Comparison of ENCODE assay signal across 20 cellular contexts in genomic region chr11:20608938-20609337, GRCh38. TPM values are rescaled to one million over a fixed set of nuclear protein-coding genes. Genes with fewer than 3 reads are reported as not detected.
DNase-seq lines count a peak whose midpoint lies in the region; ATAC-seq, FAIRE-seq and TF ChIP-seq lines count a peak whose summit lies in the region.
"Had no signal": no experiment of that assay in that cellular context is flagged by ENCODE, and none has a peak within 500 bp of the region (broad histone marks: within the 10 kb centered on the region; RNA-seq: fewer than 3 reads in every experiment).

No MANE protein-coding gene starts in this region.

- H3K27ac ChIP-seq in mammary epithelial cell (ENCODE audit: insufficient read depth, low read depth, low read length) (no peak overlapping the region), breast epithelium (no peak overlapping the region), K562 (ENCODE audit: extremely low read depth, low read depth, low read length) (no peak overlapping the region), testis (no peak overlapping the region)
- H3K27ac ChIP-seq: A549, C4-2B, HL-60 had no signal

- no peak overlapping the region for H2AFZ ChIP-seq in mammary epithelial cell (ENCODE audit: low read depth, low read length)
- no peak overlapping the region for H2AFZ ChIP-seq in K562 (ENCODE audit: low read depth, low read length)

- CTCF ChIA-PET in mammary epithelial cell (lab: Charles Lee; ENCODE audit: low non-redundant PET): interaction anchor here (0.7 kb wide), 1 partner anchor 170 kb away, joined by 5 read pairs; no protein-coding TSS in a partner anchor
- CTCF ChIA-PET in K562 (lab: Yijun Ruan, JAX; ENCODE audit: low intra/inter-chr PET ratio): no interaction called here

- no peak overlapping the region for H3K9ac ChIP-seq in mammary epithelial cell (ENCODE audit: insufficient read depth, low read length)
- no peak overlapping the region for H3K9ac ChIP-seq in K562 (ENCODE audit: insufficient read depth in 1 of 2, low read depth in 2 of 2, low read length in 2 of 2)

- POLR2A ChIA-PET in K562 (lab: Yijun Ruan, JAX): interaction anchor here (1.0 kb wide), 1 partner anchor 9 kb away, joined by 3 read pairs; no protein-coding TSS in a partner anchor

- H3K9me3 ChIP-seq in mammary epithelial cell (replicated peaks; ENCODE audit: insufficient read depth, low read length): no peaks in the 10 kb centered on the region
- H3K9me3 ChIP-seq in breast epithelium: no peaks in the 10 kb centered on the region
- no peaks in the 10 kb centered on the region for H3K9me3 ChIP-seq in K562 (replicated peaks; ENCODE audit: control insufficient read depth, insufficient read depth, low read depth, low read length)
- no peaks in the 10 kb centered on the region for H3K9me3 ChIP-seq in testis
- H3K9me3 ChIP-seq: A549, BE2C had no signal

- no peak for TF ChIP-seq RAD21 in K562 (CRISPR knock-in tag; conservative IDR thresholded peaks at IDR 0.05 in 1 of 2, IDR thresholded peaks at IDR 0.05 in 1 of 2)

- H3K36me3 ChIP-seq in mammary epithelial cell (ENCODE audit: insufficient read depth, low read length) (no peaks in the 10 kb centered on the region), breast epithelium (no peaks in the 10 kb centered on the region), K562 (ENCODE audit: control insufficient read depth, insufficient read depth, low read length) (no peaks in the 10 kb centered on the region), testis (ENCODE audit: low read depth, missing control alignments) (no peaks in the 10 kb centered on the region)
- H3K36me3 ChIP-seq: BE2C had no signal

- 68% methylated on average over 3 of the region's 3 CpGs for WGBS in mammary epithelial cell (ENCODE audit: low coverage, missing lambda C conversion rate)
- WGBS in K562 (ENCODE audit: insufficient coverage, low coverage, missing lambda C conversion rate): 2% methylated on average over 3 of the region's 3 CpGs
- 79 to 83% methylated on average over 3 of the region's 3 CpGs for WGBS in testis, 2 donors

- DNase-seq in mammary epithelial cell (peak; percentile 35), breast epithelium (ENCODE audit: low spot score in 2 of 2) (no peak), RKO (ENCODE audit: low spot score) (peak; percentile 44), K562 (ENCODE audit: extremely low read depth in 1 of 4, low spot score in 3 of 4) (no peak), testis (no peak), NCI-H2196 (lab: John Stamatoyannopoulos, UW; ENCODE audit: unreplicated experiment) (no peak)
- DNase-seq: BE2C; CD4-positive, alpha-beta memory T cell; DMS79; GOT3; HCEC 1CT; HFFc6 had no signal

- ATAC-seq in K562 (no peak), HG03571 (IDR thresholded peaks at IDR 0.05; ENCODE audit: unreplicated experiment) (no peak)

- H4K20me1 ChIP-seq in mammary epithelial cell (ENCODE audit: insufficient read depth, low read length) (no peaks in the 10 kb centered on the region), K562 (replicated peaks; ENCODE audit: control insufficient read depth, insufficient read depth, low read length) (no peaks in the 10 kb centered on the region; the same call in 1 of the 2 replicates)

- in situ Hi-C loops in mammary epithelial cell (cut with MboI; ENCODE audit: low sequenced_read_pairs in 2 of 2) (loop anchor here (5.0 to 25.0 kb wide), 3 partner anchors 97 to 472 kb away; no protein-coding TSS in a partner anchor), K562 (cut with MboI) (loop anchor here (10.0 to 25.0 kb wide), 2 partner anchors 224 to 672 kb away; partner anchors contain the start of gene PRMT3)

- no peak for TF ChIP-seq POLR2A in breast epithelium (IDR thresholded peaks at IDR 0.05)
- no peak for TF ChIP-seq POLR2A in K562 (conservative IDR thresholded peaks at IDR 0.05)
- no peak for TF ChIP-seq POLR2A in testis (IDR thresholded peaks at IDR 0.05)

- H3K4me2 ChIP-seq in mammary epithelial cell (ENCODE audit: insufficient read depth, low read depth, low read length): no peak overlapping the region
- no peak overlapping the region for H3K4me2 ChIP-seq in K562 (ENCODE audit: insufficient read depth, low read length)

- peaks cover 35% of the 10 kb centered on the region for H3K27me3 ChIP-seq in mammary epithelial cell (ENCODE audit: insufficient read depth, low read length)
- H3K27me3 ChIP-seq in breast epithelium: peaks cover 0 to 57% of the 10 kb centered on the region in 2 donors
- H3K27me3 ChIP-seq in K562 (ENCODE audit: control insufficient read depth in 2 of 2, insufficient read depth in 2 of 2, low read length in 2 of 2): peaks cover 20 to 32% of the 10 kb centered on the region in 2 experiments; a peak in 4 of 5 replicates
- no peaks in the 10 kb centered on the region for H3K27me3 ChIP-seq in testis
- H3K27me3 ChIP-seq: BE2C had no signal

- no peak for FAIRE-seq in K562 (lab: Jason Lieb, UNC)
- FAIRE-seq: A549, GM12878, GM18507 had no signal

- no peak for TF ChIP-seq EP300 in K562 (IDR thresholded peaks at IDR 0.05; ENCODE audit: low read length)

- H3K79me2 ChIP-seq in mammary epithelial cell (ENCODE audit: insufficient read depth, low read length) (no peaks in the 10 kb centered on the region), K562 (ENCODE audit: control insufficient read depth, insufficient read depth, low read length) (no peaks in the 10 kb centered on the region)

- BruUV-seq in mammary epithelial cell (replicated peaks; lab: Mats Ljungman, UMichigan) (no TSS peak), K562 (replicated peaks; lab: Mats Ljungman, UMichigan) (no TSS peak)

- intact Hi-C loops in mammary epithelial cell (cut with micrococcal nuclease) (loop anchor here (5.0 to 10.0 kb wide), 2 partner anchors 94 to 477 kb away; no protein-coding TSS in a partner anchor), breast epithelium (cut with DNase I; ENCODE audit: low total_unique reads) (no loop called here), K562 (cut with micrococcal nuclease) (no loop called here), testis (cut with DNase I; ENCODE audit: low total_unique reads) (no loop called here)

- H3K4me1 ChIP-seq in mammary epithelial cell (ENCODE audit: insufficient read depth, low read length) (peaks cover 22% of the 10 kb centered on the region), breast epithelium (no peaks in the 10 kb centered on the region), K562 (replicated peaks in 1 of 2; ENCODE audit: control insufficient read depth in 2 of 2, insufficient read depth in 2 of 2, low read length in 2 of 2) (peaks cover 0 to 8% of the 10 kb centered on the region in 2 experiments; a peak in 2 of 5 replicates), testis (no peaks in the 10 kb centered on the region)
- H3K4me1 ChIP-seq: BE2C had no signal

- H3K9me1 ChIP-seq in K562 (ENCODE audit: control insufficient read depth, insufficient read depth, low read length): peaks cover 3% of the 10 kb centered on the region

- H3K4me3 ChIP-seq in mammary epithelial cell (replicated peaks in 1 of 3; ENCODE audit: insufficient read depth in 1 of 3, low read depth in 2 of 3, low read length in 3 of 3) (no peak overlapping the region), breast epithelium (no peak overlapping the region), K562 (no peak overlapping the region), testis (no peak overlapping the region)
- H3K4me3 ChIP-seq: A549, GM12878 had no signal

- dilution Hi-C loops in mammary epithelial cell (cut with HindIII; ENCODE audit: low sequenced_read_pairs): loop anchor here (10.0 kb wide), 1 partner anchor 224 kb away; the partner anchor contains the start of gene PRMT3

- no peak for TF ChIP-seq CTCF in mammary epithelial cell (conservative IDR thresholded peaks at IDR 0.05 in 1 of 2, IDR thresholded peaks at IDR 0.05 in 1 of 2; ENCODE audit: extremely low read depth in 1 of 2, insufficient read depth in 1 of 2, low read depth in 1 of 2, low read length in 2 of 2)
- TF ChIP-seq CTCF in breast epithelium (IDR thresholded peaks at IDR 0.05): no peak
- no peak for TF ChIP-seq CTCF in K562 (IDR thresholded peaks at IDR 0.05 in 2 of 3, conservative IDR thresholded peaks at IDR 0.05 in 1 of 3; ENCODE audit: insufficient read depth in 2 of 3, low read depth in 1 of 3, low read length in 3 of 3)
- TF ChIP-seq CTCF in testis (IDR thresholded peaks at IDR 0.05): no peak

TF ChIP-seq in K562, 482 proteins besides CTCF, POLR2A, EP300 and RAD21 (continues in another document):
- TF ChIP-seq CEBPG (CRISPR knock-in tag; IDR thresholded peaks at IDR 0.05) (0 out of 2 replicates have a peak, but pooled peaks have one; percentile 11), CEBPG (tag; conservative IDR thresholded peaks at IDR 0.05 in 1 of 2, IDR thresholded peaks at IDR 0.05 in 1 of 2) (no peak)

RNA-seq across cellular contexts. Expression of gene SLC6A5, which starts 9.5 kb away (rescaled TPM):
- total RNA-seq in mammary epithelial cell (under 1 TPM in 1 of 2 donors, not detected in 1; under 0.01 TPM), breast epithelium (not detected), K562 (2014; rRNA removed) (not detected in 2 replicates), K562 (2014; rRNA removed; fragmentation: Illumina TruSeq; extraction: Trizol) (not detected in 2 replicates), K562 (2015; rRNA removed; fragmentation: Illumina TruSeq; extraction: Trizol) (not detected in 2 replicates), K562 (2021) (not detected in 2 replicates), testis (1 to 10 TPM; 1.5 to 1.9 TPM)
- polyA plus RNA-seq in mammary epithelial cell (not detected), K562 (2011; rRNA removed) (0.01 and 0.08 TPM in 2 replicates), K562 (2014; fragmentation: Illumina TruSeq; extraction: Trizol) (not detected in 2 replicates), K562 (2014; fragmentation: Nextera tagmentation; extraction: Ambion mirVana) (not detected), K562 (2014; rRNA removed) (not detected in 2 replicates), testis (ENCODE audit: insufficient read depth, low read depth, low replicate concordance) (2.1 TPM)
- not detected for polyA minus RNA-seq in mammary epithelial cell
- 0.12 and 0.14 TPM in 2 replicates for total RNA-seq in K562 (2011; cell fraction: chromatin; rRNA removed; ENCODE audit: low replicate concordance)
- total RNA-seq in K562 (2011; cell fraction: nucleolus; rRNA removed): not detected in 2 replicates
- total RNA-seq in K562 (2011; cell fraction: nucleoplasm; rRNA removed): 0.23 TPM in 1 of 2 replicates, not detected in the other
- polyA plus RNA-seq in K562 (2011; cell fraction: cytosol; rRNA removed): 0.06 TPM in 1 of 2 replicates, not detected in the other
- polyA plus RNA-seq in K562 (2011; cell fraction: nucleus; rRNA removed): 0.20 and 0.51 TPM in 2 replicates
- polyA plus RNA-seq in K562 (2012): 0.03 TPM in 1 of 2 replicates, not detected in the other
- polyA minus RNA-seq in K562 (2011; rRNA and poly(A)+ RNA removed): 0.06 and 0.21 TPM in 2 replicates
- polyA minus RNA-seq in K562 (2011; cell fraction: cytosol; rRNA and poly(A)+ RNA removed): not detected in 2 replicates
- polyA minus RNA-seq in K562 (2011; cell fraction: nucleus; rRNA and poly(A)+ RNA removed): 0.13 TPM in 1 of 2 replicates, not detected in the other
- total RNA-seq: CD4-positive, alpha-beta memory T cell; G401; GM12878; HFFc6 had no signal
- polyA plus RNA-seq: A549; AG04450; CD4-positive, alpha-beta memory T cell had no signal

Comparison
In these comparisons a context has a peak if more than half of its experiments do, and no peak if none do; other contexts are left out.
1. DNase-seq: peak in mammary epithelial cell (single experiment) and RKO (single experiment); none in breast epithelium (0 of 2), K562 (0 of 4), testis (single experiment) and NCI-H2196 (single experiment).